In genomic region chr6:105646391-105646867, GRCh38 we compare ENCODE assay signal across 8 cellular contexts.
DNase-seq lines count a peak whose midpoint lies in the region; ATAC-seq, FAIRE-seq and TF ChIP-seq lines count a peak whose summit lies in the region.

No MANE protein-coding gene starts in this region.

- H3K36me3 Mint-ChIP-seq in CD4-positive, alpha-beta memory T cell = no peaks in the 10 kb centered on the region
- peaks cover 0 to 2% of the 10 kb centered on the region in 2 donors for H3K36me3 Mint-ChIP-seq in activated T-cell treated with anti-CD3 and anti-CD28 coated beads, Interleukin-2, amount 50 U/mL, for 72 hours (ENCODE audit: insufficient read depth in 2 of 2)

- no peaks in the 10 kb centered on the region for H3K9me3 Mint-ChIP-seq in CD4-positive, alpha-beta memory T cell
- H3K9me3 Mint-ChIP-seq in activated T-cell treated with anti-CD3 and anti-CD28 coated beads, Interleukin-2, amount 50 U/mL, for 72 hours = no peaks in the 10 kb centered on the region

- POLR2A ChIA-PET in CD4-positive, alpha-beta memory T cell (lab: Charles Lee; ENCODE audit: partially characterized antibody) = interaction anchor here (1.0 kb wide), 1 partner anchor 452 kb away, joined by 4 read pairs; no protein-coding TSS in a partner anchor

- H3K9me3 ChIP-seq in CD4-positive, alpha-beta memory T cell (ENCODE audit: control insufficient read depth in 1 of 2, low read length in 2 of 2) = no peaks in the 10 kb centered on the region

- H3K4me3 Mint-ChIP-seq in CD4-positive, alpha-beta memory T cell = peak overlapping the region in 7 of 8 donors; percentile 1 to 66 (median 59)
- H3K4me3 Mint-ChIP-seq in activated T-cell treated with anti-CD3 and anti-CD28 coated beads, Interleukin-2, amount 50 U/mL, for 72 hours = peak overlapping the region; percentile 16 to 68

- no peak overlapping the region for H3K27ac ChIP-seq in CD4-positive, alpha-beta memory T cell (ENCODE audit: low read depth, low read length)
- H3K27ac ChIP-seq in coronary artery = no peak overlapping the region

- peak overlapping the region; percentile 33 to 85 (median 69) for H3K27ac Mint-ChIP-seq in CD4-positive, alpha-beta memory T cell
- peak overlapping the region; percentile 79 for H3K27ac Mint-ChIP-seq in activated T-cell treated with anti-CD3 and anti-CD28 coated beads, Interleukin-2, amount 50 U/mL, for 72 hours

- ATAC-seq in HG03159 (IDR thresholded peaks at IDR 0.05; ENCODE audit: unreplicated experiment) = peak; percentile 88
- peak; percentile 92 for ATAC-seq in activated T-cell treated with anti-CD3 and anti-CD28 coated beads, Interleukin-2, amount 50 U/mL, for 72 hours (replicated peaks in 1 of 2)

- H3K4me1 ChIP-seq in CD4-positive, alpha-beta memory T cell (ENCODE audit: insufficient read depth, low read length) = peaks cover 80% of the 10 kb centered on the region

- CTCF ChIA-PET in CD4-positive, alpha-beta memory T cell (lab: Charles Lee; ENCODE audit: partially characterized antibody) = interaction anchor here (1.6 kb wide), 1 partner anchor 12 kb away, joined by 3 read pairs; no protein-coding TSS in a partner anchor

- no peaks in the 10 kb centered on the region for H3K27me3 ChIP-seq in CD4-positive, alpha-beta memory T cell (ENCODE audit: insufficient read depth, low read length)

- intact Hi-C loops in CD4-positive, alpha-beta memory T cell (cut with micrococcal nuclease) = loop anchor here (5.0 kb wide), 1 partner anchor 54 kb away; no protein-coding TSS in a partner anchor

- no peaks in the 10 kb centered on the region for H3K27me3 Mint-ChIP-seq in CD4-positive, alpha-beta memory T cell
- peaks cover 48% of the 10 kb centered on the region for H3K27me3 Mint-ChIP-seq in activated T-cell treated with anti-CD3 and anti-CD28 coated beads, Interleukin-2, amount 50 U/mL, for 72 hours (ENCODE audit: low read depth)

- no peak overlapping the region for H3K4me3 ChIP-seq in CD4-positive, alpha-beta memory T cell (ENCODE audit: low read length in 2 of 2)
- H3K4me3 ChIP-seq in coronary artery = no peak overlapping the region

- no peaks in the 10 kb centered on the region for H3K36me3 ChIP-seq in CD4-positive, alpha-beta memory T cell (ENCODE audit: insufficient read depth, low read length)

- DNase-seq in CD4-positive, alpha-beta memory T cell = peak; percentile 53 to 63 (median 59)
- DNase-seq in GM19239 (ENCODE audit: insufficient read length, low spot score) (peak; percentile 24), SW 1271 (lab: John Stamatoyannopoulos, UW) (no peak), coronary artery (ENCODE audit: low spot score) (no peak), DMS153 treated with DMSO at 0.1 percent for 48 hours (lab: John Stamatoyannopoulos, UW; ENCODE audit: unreplicated experiment) (no peak)
- peak; percentile 58 to 63 for DNase-seq in activated T-cell treated with anti-CD3 and anti-CD28 coated beads, Interleukin-2, amount 50 U/mL, for 72 hours
- peak; percentile 7 to 24 for DNase-seq in stimulated activated CD8-positive, alpha-beta memory T cell treated with anti-CD3 and anti-CD28 coated beads, Interleukin-2, amount 100 ng/mL, for 48 hours (ENCODE audit: low read depth in 2 of 2)

- FAIRE-seq in GM19239 (lab: Jason Lieb, UNC) = peak; percentile 100

- peaks cover 43 to 86% (median 65%) of the 10 kb centered on the region in 4 donors for H3K4me1 Mint-ChIP-seq in CD4-positive, alpha-beta memory T cell
- peaks cover 83% of the 10 kb centered on the region for H3K4me1 Mint-ChIP-seq in activated T-cell treated with anti-CD3 and anti-CD28 coated beads, Interleukin-2, amount 50 U/mL, for 72 hours (ENCODE audit: low read depth)

- TF ChIP-seq CTCF in coronary artery (IDR thresholded peaks at IDR 0.05) = no peak

Comparison
In these comparisons a context has a peak if more than half of its experiments do, and no peak if none do; other contexts are left out.
1. DNase-seq: peak in CD4-positive, alpha-beta memory T cell (5 of 5), GM19239 (single experiment), activated T-cell treated with anti-CD3 and anti-CD28 coated beads, Interleukin-2, amount 50 U/mL, for 72 hours (2 of 2) and stimulated activated CD8-positive, alpha-beta memory T cell treated with anti-CD3 and anti-CD28 coated beads, Interleukin-2, amount 100 ng/mL, for 48 hours (2 of 2); none in SW 1271 (0 of 2), coronary artery (single experiment) and DMS153 treated with DMSO at 0.1 percent for 48 hours (single experiment).